ENCODE assay signal across 8 cellular contexts in the genomic region with DNA sequence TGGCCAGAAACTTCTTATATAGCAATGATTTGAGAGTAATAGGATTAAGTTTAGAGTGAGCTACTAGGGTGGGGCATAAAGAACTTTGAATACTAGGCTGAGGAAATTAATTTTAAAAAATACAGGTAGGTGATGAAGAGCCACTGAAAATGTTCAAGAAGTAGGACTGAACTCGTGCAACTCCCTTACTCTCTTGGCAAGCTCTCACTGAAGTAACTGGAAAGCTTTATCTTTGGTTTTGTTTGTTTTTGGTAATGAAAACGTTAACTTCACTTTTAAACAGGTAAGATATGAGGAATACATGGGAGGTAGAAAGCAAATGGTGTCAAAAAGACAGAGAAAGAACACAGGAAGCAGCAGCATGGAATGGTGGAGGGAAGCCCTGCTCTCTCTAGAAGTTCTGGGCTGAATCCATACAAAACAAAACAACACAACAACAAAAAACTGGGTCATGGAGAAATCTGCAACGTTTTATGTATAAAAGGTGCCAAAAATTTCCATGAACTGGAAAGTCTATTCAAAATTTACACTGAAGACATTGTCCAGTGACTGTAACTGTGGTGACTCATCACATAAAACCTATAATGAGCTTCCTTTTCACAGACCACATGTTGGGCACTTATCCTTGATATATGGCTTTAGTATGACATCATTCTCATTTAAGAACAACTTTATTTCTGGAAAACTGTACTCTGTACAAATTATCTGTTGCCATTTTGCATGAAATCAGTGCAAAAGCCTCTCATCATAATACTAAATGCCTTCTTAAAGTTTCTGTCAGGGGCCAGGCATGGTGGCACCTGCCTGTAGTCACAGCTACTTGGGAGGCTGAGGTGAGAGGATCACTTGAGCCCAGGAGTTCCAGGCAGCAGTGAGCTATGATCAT.
A peak's percentile ranks its signal among the peaks of the same experiment; 100 is the strongest.
DNase-seq lines count a peak whose midpoint lies in the region; ATAC-seq, FAIRE-seq and TF ChIP-seq lines count a peak whose summit lies in the region.

No MANE protein-coding gene starts in this region.

- 76% methylated on average over 3 of the region's 3 CpGs; no CpG with 5 or more reads in 1 of the 2 experiments for WGBS in H1 (ENCODE audit: extremely low coverage in 1 of 2, insufficient coverage in 1 of 2, insufficient read length in 1 of 2, insufficient replicate concordance in 2 of 2, low coverage in 1 of 2, low lambda C conversion rate in 2 of 2, missing lambda C conversion rate in 1 of 2), 2 experiments

- intact Hi-C loops in posterior vena cava (cut with DNase I), result loop anchor here in 1 of 2 donors (5.0 kb wide), 1 partner anchor 58 kb away; no protein-coding TSS in a partner anchor

- H3K9me3 ChIP-seq in H1 (ENCODE audit: insufficient read depth in 2 of 2, low read depth in 1 of 2, low read length in 1 of 2) (peaks cover 3 to 17% of the 10 kb centered on the region in 2 experiments; a peak in 2 of 4 replicates), subcutaneous abdominal adipose tissue (ENCODE audit: control insufficient read depth in 5 of 5, low read length in 5 of 5) (no peaks in the 10 kb centered on the region)
- no peaks in the 10 kb centered on the region for H3K9me3 ChIP-seq in effector memory CD4-positive, alpha-beta T cell (ENCODE audit: control insufficient read depth, low read length)

- H2AK5ac ChIP-seq in H1 (ENCODE audit: low read depth, low read length), result no peak overlapping the region

- no peak for TF ChIP-seq RAD21 in H1 (IDR thresholded peaks at IDR 0.05 in 1 of 2, conservative IDR thresholded peaks at IDR 0.05 in 1 of 2; ENCODE audit: low read depth in 2 of 2, low read length in 2 of 2)

- CTCF ChIA-PET in AG04449 (lab: Yijun Ruan, JAX) (interaction anchor here (1.0 to 2.4 kb wide), 6 partner anchors 9 to 116 kb away, joined by 3 to 8 read pairs (median 4); no protein-coding TSS in a partner anchor), H1 (lab: Charles Lee; ENCODE audit: partially characterized antibody) (interaction anchor here (1.5 to 2.0 kb wide), 2 partner anchors 10 to 41 kb away, joined by 4 to 6 read pairs; no protein-coding TSS in a partner anchor)

- peak; percentile 85 for ATAC-seq in GM21423 (IDR thresholded peaks at IDR 0.05; ENCODE audit: unreplicated experiment)
- ATAC-seq in activated T-helper 17 cell treated with anti-CD3 and anti-CD28 coated beads, Interleukin-2, amount 50 U/mL, for 72 hours (replicated peaks), result no peak

- H3K18ac ChIP-seq in H1 (ENCODE audit: extremely low read depth, low read length), result no peak overlapping the region

- no peak overlapping the region for H4K91ac ChIP-seq in H1 (replicated peaks; ENCODE audit: insufficient read length, low read length)

- no peaks in the 10 kb centered on the region for H3K36me3 Mint-ChIP-seq in activated T-helper 17 cell treated with anti-CD3 and anti-CD28 coated beads, Interleukin-2, amount 50 U/mL, for 72 hours (ENCODE audit: low read depth)

- H3K27ac Mint-ChIP-seq in activated T-helper 17 cell treated with anti-CD3 and anti-CD28 coated beads, Interleukin-2, amount 50 U/mL, for 72 hours, result no peak overlapping the region

- no peaks in the 10 kb centered on the region for H3K23me2 ChIP-seq in H1 (ENCODE audit: low read depth, low read length)

- H3K27me3 ChIP-seq in H1 (replicated peaks in 1 of 4; ENCODE audit: control insufficient read depth in 3 of 4, extremely low read depth in 1 of 4, insufficient read depth in 3 of 4, low read length in 3 of 4) (no peaks in the 10 kb centered on the region), subcutaneous abdominal adipose tissue (ENCODE audit: control insufficient read depth in 5 of 5, insufficient read depth in 4 of 5, low read length in 5 of 5) (no peaks in the 10 kb centered on the region)
- H3K27me3 ChIP-seq in effector memory CD4-positive, alpha-beta T cell (replicated peaks; ENCODE audit: control insufficient read depth, insufficient read depth, low read length, poor library complexity, severe bottlenecking), result no peaks in the 10 kb centered on the region

- peaks cover 9% of the 10 kb centered on the region for H3K4me1 Mint-ChIP-seq in activated T-helper 17 cell treated with anti-CD3 and anti-CD28 coated beads, Interleukin-2, amount 50 U/mL, for 72 hours

- no peaks in the 10 kb centered on the region for H3K27me3 Mint-ChIP-seq in activated T-helper 17 cell treated with anti-CD3 and anti-CD28 coated beads, Interleukin-2, amount 50 U/mL, for 72 hours

- no peak overlapping the region for H3K4ac ChIP-seq in H1 (replicated peaks; ENCODE audit: insufficient read length, low read depth, low read length)

- no peak overlapping the region for H3K14ac ChIP-seq in H1 (ENCODE audit: insufficient read length)

- 0 out of 2 replicates have a peak overlapping the region, but pooled peaks have one; percentile 7 for H2AFZ ChIP-seq in H1 (ENCODE audit: low read length)

- no peak overlapping the region for H3K27ac ChIP-seq in H1 (ENCODE audit: low read depth, low read length)
- H3K27ac ChIP-seq in subcutaneous abdominal adipose tissue (ENCODE audit: low read depth, low read length), result peak overlapping the region; percentile 20
- no peak overlapping the region for H3K27ac ChIP-seq in effector memory CD4-positive, alpha-beta T cell (ENCODE audit: insufficient read depth, low read length, poor library complexity, severe bottlenecking)

- H3K23ac ChIP-seq in H1 (ENCODE audit: insufficient read length), result no peak overlapping the region

- no peak overlapping the region for H2BK15ac ChIP-seq in H1 (ENCODE audit: low read length)

- TF ChIP-seq CTCF in AG04449 (IDR thresholded peaks at IDR 0.05; ENCODE audit: insufficient read depth, low read length, missing control alignments) (no peak), H1 (IDR thresholded peaks at IDR 0.05; ENCODE audit: control extremely low read depth in 1 of 3, insufficient read depth in 1 of 3, low read depth in 1 of 3, low read length in 3 of 3) (no peak)

- H4K8ac ChIP-seq in H1 (ENCODE audit: extremely low read depth, insufficient read depth, low read length), result no peak overlapping the region

- H4K5ac ChIP-seq in H1 (ENCODE audit: insufficient read length, low read depth, low read length), result no peak overlapping the region

- H2BK120ac ChIP-seq in H1 (replicated peaks; ENCODE audit: low read depth, low read length), result no peak overlapping the region

- no peak overlapping the region for H2BK5ac ChIP-seq in H1 (ENCODE audit: low read depth, low read length)

- H3K9ac ChIP-seq in H1 (replicated peaks in 1 of 4; ENCODE audit: extremely low read depth in 1 of 4, low read depth in 3 of 4, low read length in 3 of 4), result no peak overlapping the region
- H3K9ac ChIP-seq in subcutaneous abdominal adipose tissue (ENCODE audit: low read length in 5 of 5), result no peak overlapping the region

- FAIRE-seq in H1 (lab: Jason Lieb, UNC), result no peak

- POLR2A ChIA-PET in AG04449 (lab: Yijun Ruan, JAX), result interaction anchor here (1.1 kb wide), 1 partner anchor 90 kb away, joined by 4 read pairs; no protein-coding TSS in a partner anchor
- POLR2A ChIA-PET in H1 (lab: Charles Lee; ENCODE audit: partially characterized antibody), result interaction anchor here (1.7 kb wide), 1 partner anchor 10 kb away, joined by 4 read pairs; no protein-coding TSS in a partner anchor

- peak; percentile 77 for DNase-seq in AG04449 (ENCODE audit: low read depth, low spot score)
- peak; percentile 9 for DNase-seq in NCI-H2029 treated with DMSO at 0.1 percent for 48 hours (lab: John Stamatoyannopoulos, UW)
- no peak for DNase-seq in H1 (ENCODE audit: low read depth in 1 of 2, low spot score in 2 of 2)
- DNase-seq in effector memory CD4-positive, alpha-beta T cell, result no peak
- DNase-seq in posterior vena cava (ENCODE audit: low spot score), result no peak

- H3K4me3 ChIP-seq in AG04449 (ENCODE audit: low read depth, low read length), result no peak overlapping the region
- H3K4me3 ChIP-seq in H1 (ENCODE audit: extremely low read depth in 1 of 4, insufficient read depth in 2 of 4, low read depth in 3 of 4, low read length in 4 of 4), result no peak overlapping the region
- no peak overlapping the region for H3K4me3 ChIP-seq in subcutaneous abdominal adipose tissue (ENCODE audit: low read depth in 1 of 5, low read length in 5 of 5)
- H3K4me3 ChIP-seq in effector memory CD4-positive, alpha-beta T cell (ENCODE audit: insufficient read depth, low read depth, low read length, poor library complexity, severe bottlenecking), result no peak overlapping the region

- H3K79me1 ChIP-seq in H1 (ENCODE audit: low read depth, low read length), result no peaks in the 10 kb centered on the region

- H3K9me3 Mint-ChIP-seq in activated T-helper 17 cell treated with anti-CD3 and anti-CD28 coated beads, Interleukin-2, amount 50 U/mL, for 72 hours, result no peaks in the 10 kb centered on the region

- no peak for TF ChIP-seq POLR2A in H1 (IDR thresholded peaks at IDR 0.05; ENCODE audit: control extremely low read depth in 1 of 2, low read depth in 2 of 2, low read length in 2 of 2)

- no peaks in the 10 kb centered on the region for H3K79me2 ChIP-seq in H1 (ENCODE audit: control insufficient read depth in 1 of 2, insufficient read depth in 2 of 2, low read length in 2 of 2)

- no peak overlapping the region for H3K4me3 Mint-ChIP-seq in activated T-helper 17 cell treated with anti-CD3 and anti-CD28 coated beads, Interleukin-2, amount 50 U/mL, for 72 hours

- no peak overlapping the region for H2BK12ac ChIP-seq in H1 (ENCODE audit: low read depth, low read length)

- H4K20me1 ChIP-seq in H1 (replicated peaks in 1 of 2; ENCODE audit: control insufficient read depth in 1 of 2, insufficient read depth in 2 of 2, low read length in 2 of 2), result no peaks in the 10 kb centered on the region

- no peak overlapping the region for H3K4me2 ChIP-seq in H1 (ENCODE audit: insufficient read depth in 1 of 2, low read depth in 2 of 2, low read length in 2 of 2)

- no peak overlapping the region for H3K56ac ChIP-seq in H1 (replicated peaks; ENCODE audit: insufficient read length, low read depth, low read length)

- H3K36me3 ChIP-seq in H1 (ENCODE audit: control insufficient read depth in 2 of 4, insufficient read depth in 4 of 4, low read length in 3 of 4), result no peaks in the 10 kb centered on the region
- no peaks in the 10 kb centered on the region for H3K36me3 ChIP-seq in subcutaneous abdominal adipose tissue (ENCODE audit: control insufficient read depth in 5 of 5, insufficient read depth in 5 of 5, low read length in 5 of 5)
- H3K36me3 ChIP-seq in effector memory CD4-positive, alpha-beta T cell (ENCODE audit: control insufficient read depth, insufficient read depth, low read length), result no peaks in the 10 kb centered on the region

- no peak for TF ChIP-seq EP300 in H1 (IDR thresholded peaks at IDR 0.05; ENCODE audit: borderline replicate concordance in 1 of 2, low read depth in 2 of 2, low read length in 2 of 2)

- H3K4me1 ChIP-seq in H1 (replicated peaks in 1 of 4; ENCODE audit: control insufficient read depth in 3 of 4, insufficient read depth in 4 of 4, low read length in 3 of 4) (no peaks in the 10 kb centered on the region), subcutaneous abdominal adipose tissue (ENCODE audit: control insufficient read depth in 5 of 5, insufficient read depth in 5 of 5, low read length in 5 of 5) (peaks cover 0 to 9% (median 4%) of the 10 kb centered on the region in 5 donors)
- H3K4me1 ChIP-seq in effector memory CD4-positive, alpha-beta T cell (ENCODE audit: control insufficient read depth, insufficient read depth, low read length, poor library complexity, severe bottlenecking), result no peaks in the 10 kb centered on the region

- no peak overlapping the region for H2BK20ac ChIP-seq in H1 (ENCODE audit: low read length)

TF ChIP-seq in H1, 55 proteins besides CTCF, POLR2A, EP300 and RAD21 (continues in another document):
- TF ChIP-seq CHD2 (IDR thresholded peaks at IDR 0.05; ENCODE audit: low read length), result no peak

Comparison
In these comparisons a context has a peak if more than half of its experiments do, and no peak if none do; other contexts are left out.
1. DNase-seq: peak in AG04449 (single experiment) and NCI-H2029 treated with DMSO at 0.1 percent for 48 hours (single experiment); none in H1 (0 of 2), effector memory CD4-positive, alpha-beta T cell (0 of 3) and posterior vena cava (single experiment).